In genomic region chr3:11770477-11771381, GRCh38 we compare ENCODE assay signal across 8 cellular contexts.
DNase-seq lines count a peak whose midpoint lies in the region; ATAC-seq, FAIRE-seq and TF ChIP-seq lines count a peak whose summit lies in the region.

No MANE protein-coding gene starts in this region.

- peaks cover 11% of the 10 kb centered on the region for H3K4me1 Mint-ChIP-seq in endothelial cell (ENCODE audit: unreplicated experiment)

- FAIRE-seq in GM19239 (lab: Jason Lieb, UNC): peak; percentile 84

- peak; percentile 99 for ATAC-seq in HG03432 (IDR thresholded peaks at IDR 0.05; ENCODE audit: unreplicated experiment)

- H3K9me3 Mint-ChIP-seq in endothelial cell (ENCODE audit: unreplicated experiment): no peaks in the 10 kb centered on the region

- peak overlapping the region; percentile 48 for H3K4me3 Mint-ChIP-seq in endothelial cell (ENCODE audit: unreplicated experiment)

- H3K36me3 Mint-ChIP-seq in endothelial cell (ENCODE audit: low read depth, unreplicated experiment): no peaks in the 10 kb centered on the region

- H3K27ac ChIP-seq in mucosa of rectum (ENCODE audit: low read depth in 2 of 2, low read length in 2 of 2): peak overlapping the region; percentile 89 to 90

- DNase-seq in AG20443 (ENCODE audit: low spot score) (peak; percentile 95), GM19239 (ENCODE audit: insufficient read length, low spot score) (peak; percentile 85), NCI-H774 (lab: John Stamatoyannopoulos, UW) (peak; percentile 76), endothelial cell (ENCODE audit: low spot score) (peak; percentile 45)
- peak; percentile 71 for DNase-seq in activated CD8-positive, alpha-beta memory T cell treated with anti-CD3 and anti-CD28 coated beads, Interleukin-2, amount 50 U/mL, for 1 hour (ENCODE audit: extremely low read depth)
- peak; percentile 16 to 44 for DNase-seq in stimulated activated CD8-positive, alpha-beta memory T cell treated with anti-CD3 and anti-CD28 coated beads, Interleukin-4, amount 100 ng/mL, for 4 hours (ENCODE audit: low read depth in 2 of 2, low spot score in 1 of 2)

- H3K27me3 ChIP-seq in mucosa of rectum (ENCODE audit: control insufficient read depth in 2 of 2, insufficient read depth in 2 of 2, low read length in 2 of 2): no peaks in the 10 kb centered on the region

- TF ChIP-seq CTCF in endothelial cell (IDR thresholded peaks at IDR 0.05; ENCODE audit: unreplicated experiment): no peak

- H3K4me3 ChIP-seq in mucosa of rectum (ENCODE audit: low read length in 2 of 2): peak overlapping the region; percentile 48 to 65

- peaks cover 13 to 14% of the 10 kb centered on the region in 2 donors for H3K4me1 ChIP-seq in mucosa of rectum (ENCODE audit: control insufficient read depth in 2 of 2, insufficient read depth in 2 of 2, low read length in 2 of 2)

- no peaks in the 10 kb centered on the region for H3K36me3 ChIP-seq in mucosa of rectum (ENCODE audit: control insufficient read depth in 2 of 2, insufficient read depth in 2 of 2, low read length in 2 of 2)

- no peaks in the 10 kb centered on the region for H3K9me3 ChIP-seq in mucosa of rectum (ENCODE audit: control insufficient read depth in 2 of 2, low read length in 2 of 2)

- peak overlapping the region; percentile 72 to 76 for H3K9ac ChIP-seq in mucosa of rectum (ENCODE audit: low read depth in 1 of 2, low read length in 2 of 2)

- H3K27me3 Mint-ChIP-seq in endothelial cell (ENCODE audit: unreplicated experiment): peaks cover 7% of the 10 kb centered on the region

- H3K27ac Mint-ChIP-seq in endothelial cell (ENCODE audit: unreplicated experiment): peak overlapping the region; percentile 38

Comparison
In these comparisons a context has a peak if more than half of its experiments do, and no peak if none do; other contexts are left out.
1. Peak in every context shown above with its lines: DNase-seq, ATAC-seq, H3K4me3 ChIP-seq and H3K27ac ChIP-seq.
2. DNase-seq: peak in every context shown above with its lines; median percentile 95 in AG20443; 85 in GM19239; 76 in NCI-H774; 71 in activated CD8-positive, alpha-beta memory T cell treated with anti-CD3 and anti-CD28 coated beads, Interleukin-2, amount 50 U/mL, for 1 hour; 45 in endothelial cell; 30 in stimulated activated CD8-positive, alpha-beta memory T cell treated with anti-CD3 and anti-CD28 coated beads, Interleukin-4, amount 100 ng/mL, for 4 hours.